8 cellular contexts compared by ENCODE assay signal in the genomic region with DNA sequence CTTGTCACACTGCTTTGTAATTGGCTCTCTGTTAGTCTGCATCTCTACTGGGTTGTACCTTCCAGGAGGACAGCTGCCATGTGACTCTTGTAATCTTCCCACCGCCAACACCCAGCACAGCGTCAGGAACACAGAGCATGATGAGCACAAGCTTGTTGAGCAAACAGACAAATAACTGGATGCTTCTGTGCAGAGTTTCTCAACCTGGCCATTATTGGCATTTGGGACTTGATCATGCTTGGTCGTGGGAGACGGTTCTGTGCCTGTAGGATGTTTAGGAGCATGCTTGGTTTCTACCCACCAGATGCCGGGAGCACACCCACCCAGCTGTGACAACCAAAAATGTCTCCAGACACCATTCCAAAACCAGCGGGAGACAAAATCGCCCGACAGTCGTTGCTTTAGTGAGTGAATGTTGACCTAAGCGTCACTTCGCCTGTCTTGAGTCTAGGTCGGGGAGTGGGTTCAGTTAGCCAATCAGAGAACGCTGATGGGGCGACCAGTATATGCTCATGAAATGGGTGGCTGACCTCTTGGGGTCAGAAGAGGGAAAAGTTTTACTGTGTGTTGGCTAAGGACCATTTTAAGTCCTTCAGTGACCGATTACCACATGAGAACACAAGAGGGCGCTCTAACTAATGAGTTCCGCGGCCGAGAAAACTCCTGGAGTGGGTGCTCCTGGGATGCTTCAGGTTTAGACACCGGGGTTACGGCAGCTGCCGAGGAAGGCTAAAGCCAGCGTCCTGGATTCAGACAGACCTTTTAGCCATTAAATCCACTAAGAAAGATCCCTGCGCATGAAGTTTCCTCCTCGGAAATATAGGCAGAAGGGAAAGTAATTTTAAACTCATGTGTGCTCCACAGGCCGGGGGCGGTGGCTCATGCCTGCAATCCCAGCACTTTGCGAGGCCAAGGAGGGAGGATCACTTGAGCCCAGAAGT. TPM values are rescaled to one million over a fixed set of nuclear protein-coding genes. Genes with fewer than 3 reads are reported as not detected.
DNase-seq lines count a peak whose midpoint lies in the region; ATAC-seq lines count a peak whose summit lies in the region.

No MANE protein-coding gene starts in this region.

- DNase-seq in ELR (ENCODE audit: low read depth) (peak; percentile 89), MV-4-11 (lab: John Stamatoyannopoulos, UW) (peak; percentile 70), SJSA1 (ENCODE audit: low read depth in 1 of 2, low spot score in 2 of 2) (peak; percentile 61 to 73), glomerular visceral epithelial cell (ENCODE audit: extremely low spot score) (peak; percentile 71), posterior cingulate gyrus (peak in 7 of 10 donors; percentile 19 to 88 (median 50)), aorta (peak in 1 of 2 donors; percentile 66)
- peak; percentile 43 for DNase-seq in activated naive CD4-positive, alpha-beta T cell treated with Interleukin-2 at 50 U/mL for 16 hours

- 36 to 37% methylated on average over 28 of the region's 28 CpGs for WGBS in aorta, 2 donors

- intact Hi-C loops in posterior cingulate gyrus (cut with DNase I): loop anchor here (2.0 kb wide), 1 partner anchor 98 kb away; no protein-coding TSS in a partner anchor
- intact Hi-C loops in aorta (cut with DNase I): loop anchor here (5.0 kb wide), 1 partner anchor 96 kb away; no protein-coding TSS in a partner anchor

- H3K27me3 ChIP-seq in SJSA1 (replicated peaks): 0 out of 2 replicates have a peak, but pooled peaks cover 3% of the 10 kb centered on the region
- no peaks in the 10 kb centered on the region for H3K27me3 ChIP-seq in aorta (ENCODE audit: control insufficient read depth in 1 of 2, insufficient read depth in 2 of 2, low read length in 1 of 2)

- H3K9me3 ChIP-seq in SJSA1 (replicated peaks): no peaks in the 10 kb centered on the region
- H3K9me3 ChIP-seq in aorta (ENCODE audit: control insufficient read depth, low read length): no peaks in the 10 kb centered on the region

- H3K4me3 ChIP-seq in SJSA1 (no peak overlapping the region), aorta (ENCODE audit: low read length in 2 of 2) (no peak overlapping the region)

- H3K27ac ChIP-seq in SJSA1 (no peak overlapping the region), aorta (ENCODE audit: low read depth in 1 of 2, low read length in 2 of 2) (no peak overlapping the region)

- ATAC-seq in aorta (ENCODE audit: low FRiP score) (peak; percentile 83), HG02678 (IDR thresholded peaks at IDR 0.05; ENCODE audit: unreplicated experiment) (no peak)

- H3K36me3 ChIP-seq in SJSA1 (no peaks in the 10 kb centered on the region), aorta (ENCODE audit: control insufficient read depth in 1 of 2, insufficient read depth in 2 of 2, low read length in 1 of 2) (no peaks in the 10 kb centered on the region)

- no peaks in the 10 kb centered on the region for H3K4me1 ChIP-seq in SJSA1 (replicated peaks)
- H3K4me1 ChIP-seq in aorta (ENCODE audit: control insufficient read depth in 1 of 2, insufficient read depth in 2 of 2, low read length in 2 of 2): no peaks in the 10 kb centered on the region

RNA-seq across cellular contexts. Expression of a gene that starts 57.8 kb away (rescaled TPM):
- 10.7 and 13.7 TPM in 2 replicates for total RNA-seq in SJSA1 (2014; rRNA removed; shearing (Covaris generic))
- 10 to 100 TPM; 26.6 to 29.4 TPM for total RNA-seq in aorta
- polyA plus RNA-seq in aorta: 10 to 100 TPM; 10.9 to 21.8 TPM
